ENCODE assay signal across 8 cellular contexts in the genomic region with DNA sequence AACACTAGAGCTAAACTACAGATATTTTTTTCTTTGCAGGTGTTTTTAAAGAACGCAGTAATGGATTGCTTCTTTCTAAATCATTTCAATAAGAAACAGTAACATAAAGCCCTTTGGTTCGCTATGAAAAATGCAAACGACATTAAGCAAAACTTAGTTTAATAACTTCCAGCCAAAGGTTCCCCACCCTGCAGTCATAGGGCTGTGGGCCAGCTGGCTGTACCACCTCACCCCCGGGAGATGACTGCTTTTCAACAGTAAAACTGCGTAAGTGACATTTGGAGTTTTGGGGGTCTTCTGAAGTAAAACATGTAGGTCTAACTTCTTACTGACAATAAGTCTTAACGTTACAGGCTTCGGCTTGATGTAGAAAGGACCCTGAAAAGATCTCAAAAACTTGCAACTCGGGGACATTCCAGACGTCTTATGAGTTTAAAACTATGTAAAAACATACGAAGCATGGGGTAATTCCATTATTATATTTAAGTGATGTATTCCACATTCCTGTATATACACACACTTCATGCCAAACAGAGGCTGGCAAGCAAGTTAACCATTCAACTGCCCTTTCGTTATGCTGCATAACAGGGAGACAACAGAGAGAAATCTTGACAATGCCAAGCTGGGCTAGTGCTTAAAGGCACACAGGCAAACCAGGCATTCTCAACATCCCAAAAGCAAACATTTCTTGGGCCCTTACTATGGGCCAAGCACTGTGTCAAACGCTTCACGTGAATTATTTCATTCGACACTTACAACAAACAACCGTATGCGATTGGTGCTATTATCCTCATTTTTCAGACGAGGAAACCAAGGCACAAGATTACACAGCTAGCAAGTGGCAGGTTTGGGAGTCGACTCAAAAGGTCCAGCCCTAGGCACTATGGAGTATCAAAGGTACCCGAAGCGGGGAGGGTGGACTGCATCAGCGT. TPM values are rescaled to one million over a fixed set of nuclear protein-coding genes. Genes with fewer than 3 reads are reported as not detected.
DNase-seq lines count a peak whose midpoint lies in the region; ATAC-seq, FAIRE-seq and TF ChIP-seq lines count a peak whose summit lies in the region.

No MANE protein-coding gene starts in this region.

- no peaks in the 10 kb centered on the region for H3K27me3 Mint-ChIP-seq in endothelial cell (ENCODE audit: unreplicated experiment)
- no peaks in the 10 kb centered on the region for H3K27me3 Mint-ChIP-seq in natural killer cell treated with Interleukin-12 subunit alpha and Interleukin-12 subunit beta and Interleukin-15 and Interleukin-18, amount 100 ng/mL, for 72 hours

- peak overlapping the region; percentile 80 for H3K9ac ChIP-seq in NT2/D1 (ENCODE audit: insufficient read length, low read depth)

- POLR2A ChIA-PET in BJ (lab: Charles Lee) = no interaction called here

- no peak for TF ChIP-seq POLR2A in H54 (IDR thresholded peaks at IDR 0.05; ENCODE audit: low read depth, low read length)

- no peak for TF ChIP-seq CTCF in BJ (IDR thresholded peaks at IDR 0.05; ENCODE audit: insufficient read depth, low read depth, low read length)
- TF ChIP-seq CTCF in endothelial cell (IDR thresholded peaks at IDR 0.05; ENCODE audit: unreplicated experiment) = no peak

- no peak for DNase-seq in BJ (ENCODE audit: low read depth)
- DNase-seq in NT2/D1 (ENCODE audit: low read depth, low spot score) = no peak
- no peak for DNase-seq in endothelial cell (ENCODE audit: low spot score)
- no peak for DNase-seq in natural killer cell treated with Interleukin-12 subunit alpha and Interleukin-12 subunit beta and Interleukin-15 and Interleukin-18, amount 100 ng/mL, for 72 hours (ENCODE audit: low spot score)
- no peak for DNase-seq in stimulated activated CD4-positive, alpha-beta T cell treated with anti-CD3 and anti-CD28 coated beads, Interleukin-15, amount 100 ng/mL, for 24 hours
- DNase-seq in LoVo (ENCODE audit: low spot score) = no peak
- DNase-seq in H54 (ENCODE audit: insufficient read length, low spot score) = no peak

- H3K4me1 Mint-ChIP-seq in endothelial cell (ENCODE audit: unreplicated experiment) = peaks cover 30% of the 10 kb centered on the region
- H3K4me1 Mint-ChIP-seq in natural killer cell treated with Interleukin-12 subunit alpha and Interleukin-12 subunit beta and Interleukin-15 and Interleukin-18, amount 100 ng/mL, for 72 hours (ENCODE audit: low read depth in 2 of 2) = peaks cover 27 to 36% of the 10 kb centered on the region in 2 donors

- H3K4me3 ChIP-seq in BJ (ENCODE audit: low read depth, low read length) (peak overlapping the region; percentile 76), NT2/D1 (ENCODE audit: insufficient read length, low read depth) (peak overlapping the region; percentile 72)

- CTCF ChIA-PET in BJ (lab: Yijun Ruan, JAX) = interaction anchor here (1.8 to 2.5 kb wide), 3 partner anchors 11 to 199 kb away, joined by 6 to 12 read pairs (median 9); no protein-coding TSS in a partner anchor

- H3K4me1 ChIP-seq in NT2/D1 (ENCODE audit: insufficient read depth, insufficient read length) = no peaks in the 10 kb centered on the region

- no peak for FAIRE-seq in H54 (lab: Jason Lieb, UNC)

- no peaks in the 10 kb centered on the region for H3K36me3 ChIP-seq in BJ (ENCODE audit: control insufficient read depth, insufficient read depth, low read length)
- H3K36me3 ChIP-seq in NT2/D1 (ENCODE audit: insufficient read depth, insufficient read length, low read length) = peaks cover 3% of the 10 kb centered on the region

- H3K36me3 Mint-ChIP-seq in endothelial cell (ENCODE audit: low read depth, unreplicated experiment) = no peaks in the 10 kb centered on the region
- no peaks in the 10 kb centered on the region for H3K36me3 Mint-ChIP-seq in natural killer cell treated with Interleukin-12 subunit alpha and Interleukin-12 subunit beta and Interleukin-15 and Interleukin-18, amount 100 ng/mL, for 72 hours

- peak overlapping the region; percentile 95 for H3K4me3 Mint-ChIP-seq in endothelial cell (ENCODE audit: unreplicated experiment)
- H3K4me3 Mint-ChIP-seq in natural killer cell treated with Interleukin-12 subunit alpha and Interleukin-12 subunit beta and Interleukin-15 and Interleukin-18, amount 100 ng/mL, for 72 hours = peak overlapping the region; percentile 89

- no peaks in the 10 kb centered on the region for H3K9me3 Mint-ChIP-seq in endothelial cell (ENCODE audit: unreplicated experiment)
- H3K9me3 Mint-ChIP-seq in natural killer cell treated with Interleukin-12 subunit alpha and Interleukin-12 subunit beta and Interleukin-15 and Interleukin-18, amount 100 ng/mL, for 72 hours = no peaks in the 10 kb centered on the region

- H3K27me3 ChIP-seq in BJ (ENCODE audit: control insufficient read depth, insufficient read depth, low read length) = no peaks in the 10 kb centered on the region
- peaks cover 6% of the 10 kb centered on the region for H3K27me3 ChIP-seq in NT2/D1 (ENCODE audit: insufficient read depth, insufficient read length)

- no peaks in the 10 kb centered on the region for H3K9me3 ChIP-seq in NT2/D1 (ENCODE audit: insufficient read depth, low read length)

- ATAC-seq in natural killer cell treated with Interleukin-12 subunit alpha and Interleukin-12 subunit beta and Interleukin-15 and Interleukin-18, amount 100 ng/mL, for 72 hours = no peak
- no peak for ATAC-seq in GM18520 (IDR thresholded peaks at IDR 0.05; ENCODE audit: unreplicated experiment)

- peak overlapping the region; percentile 77 for H3K27ac Mint-ChIP-seq in endothelial cell (ENCODE audit: unreplicated experiment)
- peak overlapping the region; percentile 53 for H3K27ac Mint-ChIP-seq in natural killer cell treated with Interleukin-12 subunit alpha and Interleukin-12 subunit beta and Interleukin-15 and Interleukin-18, amount 100 ng/mL, for 72 hours

RNA-seq across cellular contexts. Expression of a gene that starts 1.2 kb away (rescaled TPM):
- 6.4 and 8.9 TPM in 2 replicates for polyA plus RNA-seq in BJ (2011; rRNA removed)
- polyA minus RNA-seq in BJ (2011; rRNA and poly(A)+ RNA removed) = 28.1 and 38.4 TPM in 2 replicates
- 68.4 TPM for total RNA-seq in endothelial cell (ENCODE audit: unreplicated experiment)
- total RNA-seq in natural killer cell treated with Interleukin-12 subunit alpha and Interleukin-12 subunit beta and Interleukin-15 and Interleukin-18, amount 100 ng/mL, for 72 hours = 10 to 100 TPM; 53.4 to 86.9 TPM

RNA-seq across cellular contexts. Expression of a gene that starts 44.0 kb away (rescaled TPM):
- 0.64 and 1.1 TPM in 2 replicates for polyA plus RNA-seq in BJ (2011; rRNA removed)
- polyA minus RNA-seq in BJ (2011; rRNA and poly(A)+ RNA removed) = 0.15 and 1.4 TPM in 2 replicates
- total RNA-seq in endothelial cell (ENCODE audit: unreplicated experiment) = 6.6 TPM
- not detected for total RNA-seq in natural killer cell treated with Interleukin-12 subunit alpha and Interleukin-12 subunit beta and Interleukin-15 and Interleukin-18, amount 100 ng/mL, for 72 hours
